ENCODE assay signal across 23 cellular contexts in the genomic region with DNA sequence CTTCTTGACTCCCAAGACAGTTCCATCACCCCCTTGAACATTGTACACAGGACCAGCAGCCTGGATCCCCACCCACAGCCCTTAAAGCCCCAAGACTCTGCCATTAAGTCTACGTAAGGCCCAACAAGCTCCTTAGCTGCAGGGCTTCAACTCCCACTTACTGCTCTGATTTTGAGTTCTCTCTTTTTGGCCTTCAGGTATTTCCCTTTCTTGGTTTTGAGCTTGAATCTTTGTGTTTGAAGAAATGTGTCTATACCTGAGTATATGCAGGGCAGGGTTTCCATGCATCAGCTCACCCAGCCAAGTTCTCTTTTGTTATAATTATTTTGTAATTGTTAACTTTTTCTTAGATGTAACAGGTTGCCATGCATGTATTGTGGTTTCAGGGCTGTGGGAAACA. TPM values are rescaled to one million over a fixed set of nuclear protein-coding genes. Genes with fewer than 3 reads are reported as not detected.
DNase-seq lines count a peak whose midpoint lies in the region; ATAC-seq and TF ChIP-seq lines count a peak whose summit lies in the region.
"Had no signal": no experiment of that assay in that cellular context is flagged by ENCODE, and none has a peak within 500 bp of the region (broad histone marks: within the 10 kb centered on the region; RNA-seq: fewer than 3 reads in every experiment).

No MANE protein-coding gene starts in this region.

- H3K4me3 ChIP-seq in right cardiac atrium (ENCODE audit: low read length) (no peak overlapping the region), esophagus muscularis mucosa (no peak overlapping the region), psoas muscle (no peak overlapping the region)
- no peak overlapping the region for H3K4me3 ChIP-seq in CD8-positive, alpha-beta T cell (ENCODE audit: low read depth, low read length)
- H3K4me3 ChIP-seq: A549 had no signal

- no peaks in the 10 kb centered on the region for H3K4me1 Mint-ChIP-seq in CD8-positive, alpha-beta T cell (ENCODE audit: low read depth)
- H3K4me1 Mint-ChIP-seq: activated CD8-positive, alpha-beta memory T cell treated with anti-CD3 and anti-CD28 coated beads, Interleukin-2, amount 10 ng/mL, durations not matched to agents 7 days and 5 days had no signal

- intact Hi-C loops in right cardiac atrium (cut with DNase I), result no loop called here
- intact Hi-C loops in Right ventricle myocardium inferior (cut with DNase I), result no loop called here
- intact Hi-C loops in esophagus muscularis mucosa (cut with DNase I), result no loop called here
- intact Hi-C loops in psoas muscle (cut with DNase I), result no loop called here
- intact Hi-C loops in CD8-positive, alpha-beta T cell (cut with DNase I, micrococcal nuclease), result no loop called here

- no peak for TF ChIP-seq EP300 in esophagus muscularis mucosa (IDR thresholded peaks at IDR 0.05)

- H3K36me3 ChIP-seq in esophagus muscularis mucosa, result no peaks in the 10 kb centered on the region
- no peaks in the 10 kb centered on the region for H3K36me3 ChIP-seq in psoas muscle (ENCODE audit: insufficient read depth in 1 of 2, low read depth in 1 of 2)
- H3K36me3 ChIP-seq in CD8-positive, alpha-beta T cell (ENCODE audit: insufficient read depth, low read length), result no peaks in the 10 kb centered on the region

- no peaks in the 10 kb centered on the region for H3K36me3 Mint-ChIP-seq in CD8-positive, alpha-beta T cell
- H3K36me3 Mint-ChIP-seq: activated CD8-positive, alpha-beta memory T cell treated with anti-CD3 and anti-CD28 coated beads, Interleukin-2, amount 10 ng/mL, durations not matched to agents 7 days and 5 days; natural killer cell had no signal

- no peak overlapping the region for H3K27ac Mint-ChIP-seq in CD8-positive, alpha-beta T cell
- H3K27ac Mint-ChIP-seq: activated CD8-positive, alpha-beta memory T cell treated with anti-CD3 and anti-CD28 coated beads, Interleukin-2, amount 10 ng/mL, durations not matched to agents 7 days and 5 days; activated naive CD4-positive, alpha-beta T cell treated with anti-CD3 and anti-CD28 coated beads for 36 hours; natural killer cell; stimulated activated naive CD8-positive, alpha-beta T cell treated with anti-CD3 and anti-CD28 coated beads, Interleukin-15, Interleukin-2, amounts not matched to agents 100 ng/mL and 50 ng/mL, for 24 hours had no signal

- peaks cover 3% of the 10 kb centered on the region for H3K27me3 Mint-ChIP-seq in CD8-positive, alpha-beta T cell (ENCODE audit: low read depth)

- ATAC-seq in right cardiac atrium (no peak), Right ventricle myocardium inferior (no peak), psoas muscle (no peak), HG02610 (IDR thresholded peaks at IDR 0.05; ENCODE audit: unreplicated experiment) (no peak), foreskin keratinocyte (no peak), GM21447 (IDR thresholded peaks at IDR 0.05; ENCODE audit: unreplicated experiment) (no peak)
- no peak for ATAC-seq in CD8-positive, alpha-beta T cell
- ATAC-seq: A549; activated CD8-positive, alpha-beta memory T cell treated with anti-CD3 and anti-CD28 coated beads, Interleukin-2, amount 10 ng/mL, durations not matched to agents 7 days and 5 days had no signal

- H3K27me3 ChIP-seq in right cardiac atrium (ENCODE audit: control insufficient read depth, insufficient read depth) (no peaks in the 10 kb centered on the region), esophagus muscularis mucosa (no peaks in the 10 kb centered on the region), psoas muscle (ENCODE audit: insufficient read depth in 3 of 3, low read length in 2 of 3) (no peaks in the 10 kb centered on the region), foreskin keratinocyte (no peaks in the 10 kb centered on the region)
- H3K27me3 ChIP-seq in CD8-positive, alpha-beta T cell (ENCODE audit: insufficient read depth, low read length), result no peaks in the 10 kb centered on the region

- H3K9me3 Mint-ChIP-seq in CD8-positive, alpha-beta T cell, result no peaks in the 10 kb centered on the region
- H3K9me3 Mint-ChIP-seq: activated naive CD4-positive, alpha-beta T cell treated with anti-CD3 and anti-CD28 coated beads for 36 hours; natural killer cell; stimulated activated naive CD8-positive, alpha-beta T cell treated with anti-CD3 and anti-CD28 coated beads, Interleukin-15, Interleukin-2, amounts not matched to agents 100 ng/mL and 50 ng/mL, for 24 hours had no signal

- no peak overlapping the region for H3K4me3 Mint-ChIP-seq in CD8-positive, alpha-beta T cell
- H3K4me3 Mint-ChIP-seq: activated CD8-positive, alpha-beta memory T cell treated with anti-CD3 and anti-CD28 coated beads, Interleukin-2, amount 10 ng/mL, durations not matched to agents 7 days and 5 days; activated naive CD4-positive, alpha-beta T cell treated with anti-CD3 and anti-CD28 coated beads for 36 hours; natural killer cell; stimulated activated naive CD8-positive, alpha-beta T cell treated with anti-CD3 and anti-CD28 coated beads, Interleukin-15, Interleukin-2, amounts not matched to agents 100 ng/mL and 50 ng/mL, for 24 hours had no signal

- POLR2A ChIA-PET in CD8-positive, alpha-beta T cell (lab: Charles Lee), result interaction anchor here (0.6 to 0.7 kb wide), 2 partner anchors 8 to 40 kb away, joined by 3 to 4 read pairs; no protein-coding TSS in a partner anchor

- H3K9me3 ChIP-seq in right cardiac atrium (ENCODE audit: control insufficient read depth, low read length) (no peaks in the 10 kb centered on the region), esophagus muscularis mucosa (no peaks in the 10 kb centered on the region), psoas muscle (no peaks in the 10 kb centered on the region)
- no peaks in the 10 kb centered on the region for H3K9me3 ChIP-seq in CD8-positive, alpha-beta T cell (ENCODE audit: low read length)
- H3K9me3 ChIP-seq: A549 had no signal

- CTCF ChIA-PET in CD8-positive, alpha-beta T cell (lab: Charles Lee), result interaction anchor here (0.8 kb wide), 1 partner anchor 55 kb away, joined by 3 read pairs; no protein-coding TSS in a partner anchor

- DNase-seq in right cardiac atrium (no peak), Right ventricle myocardium inferior (ENCODE audit: missing footprints) (no peak), esophagus muscularis mucosa (ENCODE audit: extremely low spot score) (no peak), psoas muscle (no peak), foreskin keratinocyte (no peak)
- no peak for DNase-seq in CD8-positive, alpha-beta T cell
- DNase-seq: activated CD4-positive, alpha-beta T cell treated with anti-CD3 and anti-CD28 coated beads, Interleukin-2, amount 50 U/mL, for 1 hour; activated CD8-positive, alpha-beta memory T cell treated with anti-CD3 and anti-CD28 coated beads, Interleukin-2, amount 10 ng/mL, durations not matched to agents 7 days and 5 days; activated naive CD4-positive, alpha-beta T cell treated with anti-CD3 and anti-CD28 coated beads for 36 hours; natural killer cell; NCI-H1417; NCI-H2081; NCI-H345; NCI-H82; T1000 had no signal

- H3K4me1 ChIP-seq in right cardiac atrium (ENCODE audit: control insufficient read depth, insufficient read depth, low read length) (peaks cover 7% of the 10 kb centered on the region), esophagus muscularis mucosa (peaks cover 10 to 21% (median 17%) of the 10 kb centered on the region in 4 donors), psoas muscle (no peaks in the 10 kb centered on the region), foreskin keratinocyte (peaks cover 11% of the 10 kb centered on the region)
- H3K4me1 ChIP-seq in CD8-positive, alpha-beta T cell (ENCODE audit: insufficient read depth, low read length), result no peaks in the 10 kb centered on the region

- TF ChIP-seq POLR2A in esophagus muscularis mucosa (IDR thresholded peaks at IDR 0.05; ENCODE audit: low read depth), result no peak

- WGBS in right cardiac atrium, result 100% methylated on average over 1 of the region's 1 CpG
- 88% methylated on average over 1 of the region's 1 CpG for WGBS in esophagus muscularis mucosa
- 97 to 100% (median 100%) methylated on average over 1 of the region's 1 CpG for WGBS in psoas muscle, 3 donors

- H3K27ac ChIP-seq in right cardiac atrium (ENCODE audit: low read length) (peak overlapping the region; percentile 52), esophagus muscularis mucosa (replicated peaks in 1 of 4) (peak overlapping the region in 3 of 4 donors; percentile 33 to 70 (median 63)), psoas muscle (peak overlapping the region; percentile 23), foreskin keratinocyte (no peak overlapping the region)
- H3K27ac ChIP-seq in CD8-positive, alpha-beta T cell (ENCODE audit: low read depth, low read length), result no peak overlapping the region
- H3K27ac ChIP-seq: A549 had no signal

- no peak for TF ChIP-seq CTCF in esophagus muscularis mucosa (IDR thresholded peaks at IDR 0.05)
- TF ChIP-seq CTCF in psoas muscle (IDR thresholded peaks at IDR 0.05), result no peak
- no peak for TF ChIP-seq CTCF in foreskin keratinocyte (conservative IDR thresholded peaks at IDR 0.05)
- TF ChIP-seq CTCF in CD8-positive, alpha-beta T cell (IDR thresholded peaks at IDR 0.05), result no peak

RNA-seq across cellular contexts. Expression of gene MPEG1, which starts 10.4 kb away (rescaled TPM):
- total RNA-seq in right cardiac atrium, result 10 to 100 TPM; 13.5 to 20.9 (median 18.9) TPM
- polyA plus RNA-seq in right cardiac atrium, result 1.9 TPM
- 18.3 TPM for total RNA-seq in Right ventricle myocardium inferior
- 10 to 100 TPM; 10.1 to 36.1 (median 14.8) TPM for total RNA-seq in esophagus muscularis mucosa
- 1 to 10 TPM; 3.8 to 6.1 (median 5.0) TPM for total RNA-seq in psoas muscle
- polyA plus RNA-seq in psoas muscle, result 1 to 10 TPM in 1 of 3 donors, under 1 TPM in 2; 0.82 to 1.8 (median 0.90) TPM
- total RNA-seq in foreskin keratinocyte, result not detected in 2 replicates
- polyA plus RNA-seq in foreskin keratinocyte, result not detected in 2 replicates
- under 1 TPM; 0.64 to 0.65 TPM for total RNA-seq in CD8-positive, alpha-beta T cell
- total RNA-seq: activated CD8-positive, alpha-beta memory T cell treated with anti-CD3 and anti-CD28 coated beads, Interleukin-2, amount 10 ng/mL, durations not matched to agents 7 days and 5 days; activated naive CD4-positive, alpha-beta T cell treated with anti-CD3 and anti-CD28 coated beads for 36 hours; bronchial epithelial cell; M059J; renal cortical epithelial cell had no signal
- polyA plus RNA-seq: A549, BJ had no signal

RNA-seq across cellular contexts. Expression of gene DTX4, which starts 51.2 kb away (rescaled TPM):
- total RNA-seq in right cardiac atrium (1 to 10 TPM; 1.6 to 3.4 (median 1.7) TPM), Right ventricle myocardium inferior (2.1 TPM), esophagus muscularis mucosa (1 to 10 TPM; 3.1 to 8.8 (median 4.5) TPM), psoas muscle (1 to 10 TPM; 1.2 to 2.7 (median 2.3) TPM), foreskin keratinocyte (5.7 and 6.2 TPM in 2 replicates)
- polyA plus RNA-seq in right cardiac atrium (0.70 TPM), psoas muscle (under 1 TPM; 0.46 to 0.65 (median 0.60) TPM), foreskin keratinocyte (2.3 and 2.7 TPM in 2 replicates)
- total RNA-seq in CD8-positive, alpha-beta T cell, result under 1 TPM; 0.68 to 0.97 TPM

Comparison
In these comparisons a context has a peak if more than half of its experiments do, and no peak if none do; other contexts are left out.
1. H3K27ac ChIP-seq: peak in right cardiac atrium (single experiment), esophagus muscularis mucosa (3 of 4) and psoas muscle (single experiment); none in foreskin keratinocyte (single experiment) and CD8-positive, alpha-beta T cell (single experiment).